ENCODE assay signal across 1 cellular context in the genomic region with DNA sequence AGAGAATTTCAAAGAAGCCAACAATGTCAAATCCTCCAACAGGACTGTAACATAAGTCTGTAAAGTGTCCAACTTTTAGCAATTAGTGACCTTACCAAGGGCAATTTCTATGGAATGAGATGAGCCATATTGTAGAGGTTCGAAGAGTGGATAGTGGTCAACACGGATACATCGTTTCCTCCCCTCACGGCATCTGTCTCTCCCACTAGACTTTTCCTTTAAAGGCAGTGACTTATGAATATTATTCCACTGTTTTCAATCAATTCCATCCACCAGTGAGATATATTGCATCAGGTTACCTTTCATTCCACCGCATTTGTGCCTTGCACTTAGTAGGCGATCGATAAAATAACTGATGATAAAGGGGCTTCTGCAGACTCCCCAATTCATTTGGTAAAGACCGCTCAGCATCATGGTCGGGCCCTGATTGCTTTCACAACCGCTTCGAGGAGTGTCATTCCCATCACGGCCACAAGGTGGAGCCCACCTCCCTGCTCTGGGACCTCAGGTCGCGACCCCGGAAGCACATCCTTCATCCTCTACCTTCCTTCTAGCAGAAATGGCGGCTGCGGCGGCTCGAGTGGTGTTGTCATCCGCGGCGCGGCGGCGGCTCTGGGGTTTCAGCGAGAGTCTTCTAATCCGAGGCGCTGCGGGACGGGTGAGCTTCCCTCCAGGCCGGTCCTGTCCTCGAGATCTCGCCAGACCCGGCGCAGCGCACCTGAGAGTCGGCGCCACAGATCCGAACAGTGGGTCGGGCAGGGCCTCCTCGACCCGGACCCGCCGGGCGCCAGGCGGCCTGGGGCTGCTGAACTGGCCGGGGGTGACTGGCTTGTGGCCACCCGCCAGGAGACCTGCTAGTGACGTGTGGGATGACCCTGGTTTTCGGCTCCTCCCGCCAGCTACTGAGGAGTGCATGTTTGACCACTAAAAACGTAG.
TF ChIP-seq lines count a peak whose summit lies in the region.

PMPCB (plus strand) TSS at position 535 of the 936 bp plus-strand sequence; CDS start at position 560, 25 bp downstream.

TF ChIP-seq in HepG2, 621 proteins besides CTCF, POLR2A, EP300 and RAD21 (continued from another document and continues in another):
- TF ChIP-seq, protein P1, sequence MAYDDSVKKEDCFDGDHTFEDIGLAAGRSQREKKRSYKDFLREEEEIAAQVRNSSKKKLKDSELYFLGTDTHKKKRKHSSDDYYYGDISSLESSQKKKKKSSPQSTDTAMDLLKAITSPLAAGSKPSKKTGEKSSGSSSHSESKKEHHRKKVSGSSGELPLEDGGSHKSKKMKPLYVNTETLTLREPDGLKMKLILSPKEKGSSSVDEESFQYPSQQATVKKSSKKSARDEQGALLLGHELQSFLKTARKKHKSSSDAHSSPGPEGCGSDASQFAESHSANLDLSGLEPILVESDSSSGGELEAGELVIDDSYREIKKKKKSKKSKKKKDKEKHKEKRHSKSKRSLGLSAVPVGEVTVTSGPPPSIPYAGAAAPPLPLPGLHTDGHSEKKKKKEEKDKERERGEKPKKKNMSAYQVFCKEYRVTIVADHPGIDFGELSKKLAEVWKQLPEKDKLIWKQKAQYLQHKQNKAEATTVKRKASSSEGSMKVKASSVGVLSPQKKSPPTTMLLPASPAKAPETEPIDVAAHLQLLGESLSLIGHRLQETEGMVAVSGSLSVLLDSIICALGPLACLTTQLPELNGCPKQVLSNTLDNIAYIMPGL (CRISPR knock-in tag; IDR thresholded peaks at IDR 0.05; ENCODE audit: borderline replicate concordance in 1 of 2, low read depth in 1 of 2), result peak; percentile 96 to 98
- peak; percentile 43; the same call in 1 of the 2 replicates for TF ChIP-seq FOXK2 (IDR thresholded peaks at IDR 0.05)
- TF ChIP-seq ASH2L (IDR thresholded peaks at IDR 0.05; ENCODE audit: insufficient read length, low read depth, low read length), result peak; percentile 99
- TF ChIP-seq ZNF138 (CRISPR knock-in tag; IDR thresholded peaks at IDR 0.05; ENCODE audit: low read depth), result no peak
- TF ChIP-seq, protein P2, sequence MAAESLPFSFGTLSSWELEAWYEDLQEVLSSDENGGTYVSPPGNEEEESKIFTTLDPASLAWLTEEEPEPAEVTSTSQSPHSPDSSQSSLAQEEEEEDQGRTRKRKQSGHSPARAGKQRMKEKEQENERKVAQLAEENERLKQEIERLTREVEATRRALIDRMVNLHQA (CRISPR knock-in tag; IDR thresholded peaks at IDR 0.05), result no peak
- peak; percentile 78 for TF ChIP-seq ZNF766 (CRISPR knock-in tag; IDR thresholded peaks at IDR 0.05; ENCODE audit: borderline replicate concordance)
- TF ChIP-seq XRCC5 (optimal IDR thresholded peaks at IDR 0.05; ENCODE audit: low read length), result peak; percentile 92
- no peak for TF ChIP-seq SCMH1 (CRISPR knock-in tag; IDR thresholded peaks at IDR 0.05; ENCODE audit: borderline replicate concordance)
- peak; percentile 97 for TF ChIP-seq UBTF (CRISPR knock-in tag; IDR thresholded peaks at IDR 0.05)
- TF ChIP-seq AGO1 (IDR thresholded peaks at IDR 0.05; ENCODE audit: low read depth, low read length, poor library complexity, severe bottlenecking), result peak; percentile 41
- TF ChIP-seq ZNF839 (CRISPR knock-in tag; IDR thresholded peaks at IDR 0.05; ENCODE audit: borderline replicate concordance), result peak; percentile 90; the same call in 1 of the 2 replicates
- peak; percentile 82 for TF ChIP-seq GABPA (IDR thresholded peaks at IDR 0.05; ENCODE audit: low read depth, low read length)
- peak; percentile 97 for TF ChIP-seq GABPA (CRISPR knock-in tag; IDR thresholded peaks at IDR 0.05; ENCODE audit: low read depth)
- TF ChIP-seq GTF2F1 (IDR thresholded peaks at IDR 0.05; ENCODE audit: low read length), result 0 out of 2 replicates have a peak, but pooled peaks have one; percentile 57
- TF ChIP-seq SIX4 (CRISPR knock-in tag; IDR thresholded peaks at IDR 0.05), result no peak
- peak; percentile 80; the same call in 1 of the 2 replicates for TF ChIP-seq ARID2 (CRISPR knock-in tag; IDR thresholded peaks at IDR 0.05; ENCODE audit: borderline replicate concordance)
- TF ChIP-seq, protein P3, sequence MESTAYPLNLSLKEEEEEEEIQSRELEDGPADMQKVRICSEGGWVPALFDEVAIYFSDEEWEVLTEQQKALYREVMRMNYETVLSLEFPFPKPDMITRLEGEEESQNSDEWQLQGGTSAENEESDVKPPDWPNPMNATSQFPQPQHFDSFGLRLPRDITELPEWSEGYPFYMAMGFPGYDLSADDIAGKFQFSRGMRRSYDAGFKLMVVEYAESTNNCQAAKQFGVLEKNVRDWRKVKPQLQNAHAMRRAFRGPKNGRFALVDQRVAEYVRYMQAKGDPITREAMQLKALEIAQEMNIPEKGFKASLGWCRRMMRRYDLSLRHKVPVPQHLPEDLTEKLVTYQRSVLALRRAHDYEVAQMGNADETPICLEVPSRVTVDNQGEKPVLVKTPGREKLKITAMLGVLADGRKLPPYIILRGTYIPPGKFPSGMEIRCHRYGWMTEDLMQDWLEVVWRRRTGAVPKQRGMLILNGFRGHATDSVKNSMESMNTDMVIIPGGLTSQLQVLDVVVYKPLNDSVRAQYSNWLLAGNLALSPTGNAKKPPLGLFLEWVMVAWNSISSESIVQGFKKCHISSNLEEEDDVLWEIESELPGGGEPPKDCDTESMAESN (CRISPR knock-in tag; conservative IDR thresholded peaks at IDR 0.05), result peak; percentile 83
- no peak for TF ChIP-seq ZBTB8A (CRISPR knock-in tag; IDR thresholded peaks at IDR 0.05; ENCODE audit: borderline replicate concordance, low read depth)
- TF ChIP-seq NFIB (CRISPR knock-in tag; IDR thresholded peaks at IDR 0.05; ENCODE audit: borderline replicate concordance), result no peak
- peak; percentile 97 for TF ChIP-seq KAT8 (CRISPR knock-in tag; IDR thresholded peaks at IDR 0.05)
- peak; percentile 94 for TF ChIP-seq ZFX (CRISPR knock-in tag; IDR thresholded peaks at IDR 0.05; ENCODE audit: low read depth)
- peak; percentile 97 for TF ChIP-seq ZFY (CRISPR knock-in tag; IDR thresholded peaks at IDR 0.05)
- TF ChIP-seq ZNF674 (CRISPR knock-in tag; IDR thresholded peaks at IDR 0.05; ENCODE audit: low read depth), result no peak
- TF ChIP-seq MEIS1 (CRISPR knock-in tag; IDR thresholded peaks at IDR 0.05; ENCODE audit: borderline replicate concordance), result 0 out of 2 replicates have a peak, but pooled peaks have one; percentile 19
- TF ChIP-seq ZNF589 (CRISPR knock-in tag; conservative IDR thresholded peaks at IDR 0.05), result no peak
- peak; percentile 97 for TF ChIP-seq HOXA3 (CRISPR knock-in tag; IDR thresholded peaks at IDR 0.05)
- TF ChIP-seq ZC3H13 (CRISPR knock-in tag; IDR thresholded peaks at IDR 0.05), result no peak
- no peak for TF ChIP-seq ZSCAN22 (CRISPR knock-in tag; IDR thresholded peaks at IDR 0.05)
- peak; percentile 80 for TF ChIP-seq ZNF331 (CRISPR knock-in tag; IDR thresholded peaks at IDR 0.05)
- TF ChIP-seq ZIK1 (CRISPR knock-in tag; IDR thresholded peaks at IDR 0.05; ENCODE audit: borderline replicate concordance, low read depth), result peak; percentile 73; the same call in 1 of the 2 replicates
- TF ChIP-seq ZNF564 (CRISPR knock-in tag; IDR thresholded peaks at IDR 0.05), result 0 out of 2 replicates have a peak, but pooled peaks have one; percentile 32
- TF ChIP-seq ZNF709 (CRISPR knock-in tag; IDR thresholded peaks at IDR 0.05), result peak; percentile 78; the same call in 1 of the 2 replicates
- peak; percentile 92; the same call in 1 of the 2 replicates for TF ChIP-seq KDM5B (CRISPR knock-in tag; IDR thresholded peaks at IDR 0.05; ENCODE audit: borderline replicate concordance)
- peak; percentile 92 for TF ChIP-seq NFKB2 (CRISPR knock-in tag; IDR thresholded peaks at IDR 0.05; ENCODE audit: borderline replicate concordance)
- no peak for TF ChIP-seq DNMT3B (CRISPR knock-in tag; conservative IDR thresholded peaks at IDR 0.05)
- TF ChIP-seq ZBTB34 (CRISPR knock-in tag; IDR thresholded peaks at IDR 0.05), result no peak
- no peak; the same call in 1 of the 2 replicates for TF ChIP-seq NFYB (CRISPR knock-in tag; IDR thresholded peaks at IDR 0.05)
- no peak for TF ChIP-seq ZNF3 (CRISPR knock-in tag; IDR thresholded peaks at IDR 0.05)
- TF ChIP-seq ZNF225 (CRISPR knock-in tag; IDR thresholded peaks at IDR 0.05), result peak; percentile 96
- peak; percentile 64; the same call in 1 of the 2 replicates for TF ChIP-seq SOX5 (CRISPR knock-in tag; IDR thresholded peaks at IDR 0.05; ENCODE audit: borderline replicate concordance)
- no peak for TF ChIP-seq THYN1 (CRISPR knock-in tag; IDR thresholded peaks at IDR 0.05; ENCODE audit: borderline replicate concordance, low read depth)
- no peak for TF ChIP-seq ZC3H4 (CRISPR knock-in tag; IDR thresholded peaks at IDR 0.05; ENCODE audit: borderline replicate concordance)
- TF ChIP-seq ZNF816 (CRISPR knock-in tag; IDR thresholded peaks at IDR 0.05; ENCODE audit: borderline replicate concordance), result 0 out of 2 replicates have a peak, but pooled peaks have one; percentile 41
- TF ChIP-seq SNAPC5 (CRISPR knock-in tag; IDR thresholded peaks at IDR 0.05; ENCODE audit: borderline replicate concordance), result no peak; the same call in 1 of the 2 replicates
- TF ChIP-seq SMARCC2 (IDR thresholded peaks at IDR 0.05), result no peak
- no peak for TF ChIP-seq ZNF660 (CRISPR knock-in tag; IDR thresholded peaks at IDR 0.05; ENCODE audit: borderline replicate concordance, low read depth)
- TF ChIP-seq SOX13 (IDR thresholded peaks at IDR 0.05), result no peak
- peak in 1 of 2 experiments; percentile 57; a peak in 2 of 4 replicates for TF ChIP-seq SOX13 (CRISPR knock-in tag; conservative IDR thresholded peaks at IDR 0.05 in 1 of 2, IDR thresholded peaks at IDR 0.05 in 1 of 2)
- TF ChIP-seq, protein P4, sequence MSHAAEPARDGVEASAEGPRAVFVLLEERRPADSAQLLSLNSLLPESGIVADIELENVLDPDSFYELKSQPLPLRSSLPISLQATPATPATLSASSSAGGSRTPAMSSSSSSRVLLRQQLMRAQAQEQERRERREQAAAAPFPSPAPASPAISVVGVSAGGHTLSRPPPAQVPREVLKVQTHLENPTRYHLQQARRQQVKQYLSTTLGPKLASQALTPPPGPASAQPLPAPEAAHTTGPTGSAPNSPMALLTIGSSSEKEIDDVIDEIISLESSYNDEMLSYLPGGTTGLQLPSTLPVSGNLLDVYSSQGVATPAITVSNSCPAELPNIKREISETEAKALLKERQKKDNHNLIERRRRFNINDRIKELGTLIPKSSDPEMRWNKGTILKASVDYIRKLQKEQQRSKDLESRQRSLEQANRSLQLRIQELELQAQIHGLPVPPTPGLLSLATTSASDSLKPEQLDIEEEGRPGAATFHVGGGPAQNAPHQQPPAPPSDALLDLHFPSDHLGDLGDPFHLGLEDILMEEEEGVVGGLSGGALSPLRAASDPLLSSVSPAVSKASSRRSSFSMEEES (CRISPR knock-in tag; IDR thresholded peaks at IDR 0.05), result peak; percentile 34; the same call in 1 of the 2 replicates
- TF ChIP-seq ZSCAN25 (CRISPR knock-in tag; IDR thresholded peaks at IDR 0.05), result no peak; the same call in 1 of the 2 replicates
- TF ChIP-seq SP1 (IDR thresholded peaks at IDR 0.05), result no peak
- TF ChIP-seq SP1 (CRISPR knock-in tag; IDR thresholded peaks at IDR 0.05), result no peak
- peak; percentile 66; the same call in 1 of the 2 replicates for TF ChIP-seq MTF1 (CRISPR knock-in tag; IDR thresholded peaks at IDR 0.05)
- TF ChIP-seq PHF8 (CRISPR knock-in tag; IDR thresholded peaks at IDR 0.05), result peak; percentile 98
- TF ChIP-seq SMC3 (IDR thresholded peaks at IDR 0.05; ENCODE audit: low read length), result peak; percentile 63
- TF ChIP-seq ZNF724P (CRISPR knock-in tag; IDR thresholded peaks at IDR 0.05; ENCODE audit: borderline replicate concordance), result peak; percentile 45; the same call in 1 of the 2 replicates
- TF ChIP-seq ONECUT2 (CRISPR knock-in tag; IDR thresholded peaks at IDR 0.05), result 0 out of 2 replicates have a peak, but pooled peaks have one; percentile 9
- 0 out of 2 replicates have a peak, but pooled peaks have one; percentile 43 for TF ChIP-seq SNAI1 (CRISPR knock-in tag; IDR thresholded peaks at IDR 0.05; ENCODE audit: borderline replicate concordance)
- TF ChIP-seq TCF7L2 (IDR thresholded peaks at IDR 0.05; ENCODE audit: low read depth, low read length), result no peak
- TF ChIP-seq ZNF326 (CRISPR knock-in tag; IDR thresholded peaks at IDR 0.05; ENCODE audit: borderline replicate concordance), result no peak
- TF ChIP-seq, protein P5, sequence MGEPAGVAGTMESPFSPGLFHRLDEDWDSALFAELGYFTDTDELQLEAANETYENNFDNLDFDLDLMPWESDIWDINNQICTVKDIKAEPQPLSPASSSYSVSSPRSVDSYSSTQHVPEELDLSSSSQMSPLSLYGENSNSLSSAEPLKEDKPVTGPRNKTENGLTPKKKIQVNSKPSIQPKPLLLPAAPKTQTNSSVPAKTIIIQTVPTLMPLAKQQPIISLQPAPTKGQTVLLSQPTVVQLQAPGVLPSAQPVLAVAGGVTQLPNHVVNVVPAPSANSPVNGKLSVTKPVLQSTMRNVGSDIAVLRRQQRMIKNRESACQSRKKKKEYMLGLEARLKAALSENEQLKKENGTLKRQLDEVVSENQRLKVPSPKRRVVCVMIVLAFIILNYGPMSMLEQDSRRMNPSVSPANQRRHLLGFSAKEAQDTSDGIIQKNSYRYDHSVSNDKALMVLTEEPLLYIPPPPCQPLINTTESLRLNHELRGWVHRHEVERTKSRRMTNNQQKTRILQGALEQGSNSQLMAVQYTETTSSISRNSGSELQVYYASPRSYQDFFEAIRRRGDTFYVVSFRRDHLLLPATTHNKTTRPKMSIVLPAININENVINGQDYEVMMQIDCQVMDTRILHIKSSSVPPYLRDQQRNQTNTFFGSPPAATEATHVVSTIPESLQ (CRISPR knock-in tag; conservative IDR thresholded peaks at IDR 0.05), result no peak
